In the genomic region with DNA sequence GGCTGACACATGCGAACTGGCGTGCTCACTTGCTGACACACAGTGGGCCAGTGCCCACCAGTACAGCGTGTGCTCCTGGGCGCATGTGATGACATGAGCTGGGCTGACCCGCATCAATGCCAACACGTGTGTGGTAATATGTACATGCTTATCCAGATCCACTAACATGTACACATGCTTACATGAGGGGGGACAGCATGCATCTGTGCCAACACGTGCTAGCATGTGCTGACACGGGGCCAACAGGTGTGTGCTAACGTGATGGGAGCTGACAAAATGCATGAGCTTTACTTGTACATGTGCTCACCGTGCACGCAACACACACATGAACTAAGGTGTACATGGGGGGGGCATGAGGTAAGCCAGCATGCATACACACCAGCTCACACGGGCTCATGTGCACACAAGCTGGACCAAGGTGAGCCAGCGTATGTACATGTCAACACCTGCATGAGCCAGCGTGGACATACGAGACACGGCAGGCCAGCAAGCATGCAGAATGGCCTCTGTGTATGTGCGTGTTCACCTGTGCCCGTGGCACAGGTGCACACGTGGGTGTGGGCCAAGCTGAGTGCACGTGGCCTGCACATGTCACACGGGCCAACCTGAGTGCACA, we compare ENCODE assay signal across 15 cellular contexts. TPM values are rescaled to one million over a fixed set of nuclear protein-coding genes. Genes with fewer than 3 reads are reported as not detected.
DNase-seq lines count a peak whose midpoint lies in the region; ATAC-seq and TF ChIP-seq lines count a peak whose summit lies in the region.
"Had no signal": no experiment of that assay in that cellular context is flagged by ENCODE, and none has a peak within 500 bp of the region (broad histone marks: within the 10 kb centered on the region; RNA-seq: fewer than 3 reads in every experiment).

No MANE protein-coding gene starts in this region.

- H3K27ac ChIP-seq in adrenal gland (no peak overlapping the region), gastrocnemius medialis (no peak overlapping the region)
- H3K27ac ChIP-seq: BLaER1 treated with 17β-estradiol and CSF1 and Interleukin-3, amounts not matched to agents 10 nM and 100 nM; esophagus squamous epithelium; SJCRH30 had no signal

- H3K36me3 ChIP-seq in adrenal gland (replicated peaks in 1 of 2) (peaks cover 0 to 29% of the 10 kb centered on the region in 2 donors), gastrocnemius medialis (peaks cover 0 to 43% of the 10 kb centered on the region in 2 donors)

- in situ Hi-C loops in gastrocnemius medialis (cut with MboI; ENCODE audit: low sequenced_read_pairs in 4 of 4) = no loop called here

- no peak for ATAC-seq in left colon
- ATAC-seq in gastrocnemius medialis = no peak

- no peaks in the 10 kb centered on the region for H3K27me3 ChIP-seq in adrenal gland
- H3K27me3 ChIP-seq in gastrocnemius medialis = no peaks in the 10 kb centered on the region
- H3K27me3 ChIP-seq: BLaER1 treated with 17β-estradiol and CSF1 and Interleukin-3, amounts not matched to agents 10 nM and 100 nM; esophagus squamous epithelium; SJCRH30 had no signal

- TF ChIP-seq CTCF in adrenal gland (IDR thresholded peaks at IDR 0.05) (no peak), gastrocnemius medialis (IDR thresholded peaks at IDR 0.05 in 4 of 5, conservative IDR thresholded peaks at IDR 0.05 in 1 of 5) (no peak)

- H3K4me3 ChIP-seq in adrenal gland (no peak overlapping the region), gastrocnemius medialis (no peak overlapping the region)
- H3K4me3 ChIP-seq: BLaER1 treated with 17β-estradiol and CSF1 and Interleukin-3, amounts not matched to agents 10 nM and 100 nM; esophagus squamous epithelium; SJCRH30 had no signal

- WGBS in adrenal gland, 4 donors = 95 to 97% (median 96%) methylated on average over 7 to 21 of the region's 21 CpGs

- TF ChIP-seq POLR2A in adrenal gland (IDR thresholded peaks at IDR 0.05) (no peak), gastrocnemius medialis (IDR thresholded peaks at IDR 0.05) (no peak)

- peaks cover 6 to 20% of the 10 kb centered on the region in 2 donors for H3K4me1 ChIP-seq in adrenal gland (replicated peaks in 1 of 2)
- no peaks in the 10 kb centered on the region for H3K4me1 ChIP-seq in gastrocnemius medialis

- H3K9me3 ChIP-seq in adrenal gland (replicated peaks in 1 of 3) (no peaks in the 10 kb centered on the region), gastrocnemius medialis (no peaks in the 10 kb centered on the region)
- H3K9me3 ChIP-seq: BLaER1 treated with 17β-estradiol and CSF1 and Interleukin-3, amounts not matched to agents 10 nM and 100 nM; esophagus squamous epithelium; SJCRH30 had no signal

- intact Hi-C loops in adrenal gland (cut with DNase I) = no loop called here
- intact Hi-C loops in left colon (cut with DNase I, micrococcal nuclease) = no loop called here
- intact Hi-C loops in gastrocnemius medialis (cut with DNase I; ENCODE audit: low total_unique reads) = no loop called here

- peak; percentile 50 for DNase-seq in activated CD8-positive, alpha-beta memory T cell treated with anti-CD3 and anti-CD28 coated beads for 24 hours
- DNase-seq in adrenal gland = peak in 6 of 7 donors; percentile 1 to 57 (median 16)
- peak; percentile 2 to 9 for DNase-seq in left colon
- peak; percentile 1 to 11 for DNase-seq in gastrocnemius medialis
- DNase-seq in NCI-H2029 (lab: John Stamatoyannopoulos, UW) = no peak
- no peak for DNase-seq in CD1c-positive myeloid dendritic cell (ENCODE audit: extremely low spot score)
- no peak for DNase-seq in stimulated activated CD4-positive, alpha-beta T cell treated with anti-CD3 and anti-CD28 coated beads, Interleukin-4, amount 100 ng/mL, for 4 hours
- no peak for DNase-seq in NCI-H774 (lab: John Stamatoyannopoulos, UW)
- DNase-seq: esophagus squamous epithelium, KG1, kidney glomerular epithelial cell, NCI-H1417, NCI-H446 treated with DMSO at 0.1 percent for 48 hours had no signal

RNA-seq across cellular contexts. Expression of a gene that starts 28.5 kb away (rescaled TPM):
- 100 to 1,000 TPM in 7 of 8 donors, 10 to 100 TPM in 1; 75.1 to 202 (median 143) TPM for total RNA-seq in adrenal gland
- 10 to 100 TPM; 13.4 to 97.6 (median 70.9) TPM for polyA plus RNA-seq in adrenal gland
- total RNA-seq in left colon = 10 to 100 TPM; 10.4 to 20.0 TPM
- 100 to 1,000 TPM; 112 to 188 (median 180) TPM for total RNA-seq in gastrocnemius medialis

Comparison
In these comparisons a context has a peak if more than half of its experiments do, and no peak if none do; other contexts are left out.
1. DNase-seq: peak in activated CD8-positive, alpha-beta memory T cell treated with anti-CD3 and anti-CD28 coated beads for 24 hours (single experiment), adrenal gland (6 of 7), left colon (2 of 2) and gastrocnemius medialis (2 of 2); none in NCI-H2029 (single experiment), CD1c-positive myeloid dendritic cell (single experiment), stimulated activated CD4-positive, alpha-beta T cell treated with anti-CD3 and anti-CD28 coated beads, Interleukin-4, amount 100 ng/mL, for 4 hours (0 of 2) and NCI-H774 (single experiment).